Comparison of ENCODE assay signal across 1 cellular context in the genomic region with DNA sequence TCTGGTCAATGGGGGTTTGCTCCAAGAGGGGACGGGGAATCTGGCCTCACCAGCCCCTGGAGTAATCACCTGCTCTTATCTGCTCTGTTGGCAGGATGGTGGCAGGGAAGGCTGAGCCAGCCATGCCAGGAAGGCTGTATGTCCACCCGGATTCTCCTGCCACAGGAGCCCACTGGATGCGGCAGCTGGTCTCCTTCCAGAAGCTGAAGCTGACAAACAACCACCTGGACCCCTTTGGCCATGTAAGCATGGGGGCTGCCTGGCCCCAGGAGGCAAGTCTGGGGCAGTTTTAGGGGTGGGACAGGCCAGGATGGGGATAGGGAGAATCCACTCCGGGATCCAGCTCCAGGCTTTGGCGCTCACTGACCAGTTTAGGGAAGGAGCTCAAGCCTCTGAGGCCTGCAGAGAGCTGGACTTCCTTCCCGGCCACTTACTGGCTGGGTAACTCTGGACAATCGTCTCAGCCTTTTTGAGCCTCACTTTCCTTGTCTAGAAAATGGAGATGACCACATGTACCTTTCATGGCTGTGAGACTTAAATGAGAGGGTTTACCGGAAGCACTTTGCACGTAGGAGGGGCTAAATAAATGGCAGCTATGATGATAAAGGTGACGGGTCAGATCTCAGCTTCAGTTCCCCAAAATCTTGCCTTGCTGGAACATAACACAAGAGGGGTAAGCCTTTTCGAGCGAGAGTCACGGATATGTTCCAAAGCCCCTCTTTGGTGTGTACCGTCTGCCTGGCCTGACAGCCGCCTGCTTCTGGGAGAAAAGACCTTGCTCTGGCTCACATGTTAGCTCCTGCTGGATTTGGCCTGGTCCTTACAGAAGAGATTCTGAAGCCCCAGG.
A peak's percentile ranks its signal among the peaks of the same experiment; 100 is the strongest.
TF ChIP-seq lines count a peak whose summit lies in the region.

No MANE protein-coding gene starts in this region.

TF ChIP-seq in H1, 55 proteins besides CTCF, POLR2A, EP300 and RAD21:
- TF ChIP-seq EZH2 (IDR thresholded peaks at IDR 0.05; ENCODE audit: low read depth, low read length, severe bottlenecking), result peak; percentile 39
- peak; percentile 91 for TF ChIP-seq SP1 (IDR thresholded peaks at IDR 0.05; ENCODE audit: low read depth, low read length)
- TF ChIP-seq BRCA1 (IDR thresholded peaks at IDR 0.05; ENCODE audit: low read depth, low read length), result no peak
- no peak for TF ChIP-seq TAF7 (optimal IDR thresholded peaks at IDR 0.05; ENCODE audit: borderline replicate concordance, low read depth, low read length)
- no peak for TF ChIP-seq CTBP2 (IDR thresholded peaks at IDR 0.05; ENCODE audit: borderline replicate concordance, insufficient read depth, insufficient read length, low read length)
- TF ChIP-seq RFX5 (IDR thresholded peaks at IDR 0.05; ENCODE audit: borderline replicate concordance, low read depth, low read length), result 0 out of 2 replicates have a peak, but pooled peaks have one; percentile 22
- no peak for TF ChIP-seq RNF2 (IDR thresholded peaks at IDR 0.05; ENCODE audit: borderline replicate concordance, low read depth, low read length, missing control alignments, poor library complexity, severe bottlenecking)
- TF ChIP-seq, protein P1, sequence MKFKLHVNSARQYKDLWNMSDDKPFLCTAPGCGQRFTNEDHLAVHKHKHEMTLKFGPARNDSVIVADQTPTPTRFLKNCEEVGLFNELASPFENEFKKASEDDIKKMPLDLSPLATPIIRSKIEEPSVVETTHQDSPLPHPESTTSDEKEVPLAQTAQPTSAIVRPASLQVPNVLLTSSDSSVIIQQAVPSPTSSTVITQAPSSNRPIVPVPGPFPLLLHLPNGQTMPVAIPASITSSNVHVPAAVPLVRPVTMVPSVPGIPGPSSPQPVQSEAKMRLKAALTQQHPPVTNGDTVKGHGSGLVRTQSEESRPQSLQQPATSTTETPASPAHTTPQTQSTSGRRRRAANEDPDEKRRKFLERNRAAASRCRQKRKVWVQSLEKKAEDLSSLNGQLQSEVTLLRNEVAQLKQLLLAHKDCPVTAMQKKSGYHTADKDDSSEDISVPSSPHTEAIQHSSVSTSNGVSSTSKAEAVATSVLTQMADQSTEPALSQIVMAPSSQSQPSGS (IDR thresholded peaks at IDR 0.05; ENCODE audit: low read length), result 0 out of 2 replicates have a peak, but pooled peaks have one; percentile 31
- 0 out of 2 replicates have a peak, but pooled peaks have one; percentile 6 for TF ChIP-seq EGR1 (IDR thresholded peaks at IDR 0.05; ENCODE audit: borderline replicate concordance, low read depth, low read length)
- peak; percentile 59; the same call in 1 of the 2 replicates for TF ChIP-seq YY1 (IDR thresholded peaks at IDR 0.05; ENCODE audit: low read depth, low read length)
- peak; percentile 53 for TF ChIP-seq SUZ12 (IDR thresholded peaks at IDR 0.05; ENCODE audit: low read length)
